In genomic region chr20:18057994-18058349, GRCh38 we compare ENCODE assay signal across 11 cellular contexts. TPM values are rescaled to one million over a fixed set of nuclear protein-coding genes. Genes with fewer than 3 reads are reported as not detected.
DNase-seq lines count a peak whose midpoint lies in the region; ATAC-seq, FAIRE-seq and TF ChIP-seq lines count a peak whose summit lies in the region.
"Had no signal": no experiment of that assay in that cellular context is flagged by ENCODE, and none has a peak within 500 bp of the region (broad histone marks: within the 10 kb centered on the region; RNA-seq: fewer than 3 reads in every experiment).

No MANE protein-coding gene starts in this region.

- TF ChIP-seq EP300 in HepG2 (IDR thresholded peaks at IDR 0.05; ENCODE audit: low read depth in 2 of 2, low read length in 2 of 2) (no peak), HepG2 (CRISPR knock-in tag; IDR thresholded peaks at IDR 0.05; ENCODE audit: borderline replicate concordance) (no peak)

- POLR2A ChIA-PET in activated naive CD8-positive, alpha-beta T cell treated with anti-CD3 and anti-CD28 coated beads, Interleukin-2, amount 10 ng/mL, durations not matched to agents 7 days and 5 days (lab: Charles Lee) = no interaction called here
- POLR2A ChIA-PET in HepG2 (lab: Yijun Ruan, JAX) = interaction anchor here (1.1 kb wide), 1 partner anchor 80 kb away, joined by 5 read pairs; the partner anchor contains the start of genes KAT14 and PET117

- no peak for FAIRE-seq in HepG2 (lab: Jason Lieb, UNC)

- H3K27me3 Mint-ChIP-seq in activated naive CD8-positive, alpha-beta T cell treated with anti-CD3 and anti-CD28 coated beads, Interleukin-2, amount 10 ng/mL, durations not matched to agents 7 days and 5 days = peaks cover 81% of the 10 kb centered on the region

- no peak overlapping the region for H2AFZ ChIP-seq in HepG2 (ENCODE audit: low read length)

- BruUV-seq in HepG2 (replicated peaks; lab: Mats Ljungman, UMichigan) = no TSS peak

- no peaks in the 10 kb centered on the region for H3K36me3 ChIP-seq in cardiac muscle cell
- H3K36me3 ChIP-seq in heart right ventricle = no peaks in the 10 kb centered on the region
- H3K36me3 ChIP-seq in HepG2 (replicated peaks in 1 of 2; ENCODE audit: control insufficient read depth in 1 of 2, insufficient read depth in 2 of 2, low read length in 2 of 2) = no peaks in the 10 kb centered on the region
- no peaks in the 10 kb centered on the region for H3K36me3 ChIP-seq in upper lobe of right lung
- H3K36me3 ChIP-seq: sigmoid colon had no signal

- TF ChIP-seq CTCF in cardiac muscle cell (IDR thresholded peaks at IDR 0.05; ENCODE audit: low read depth, low read length) (no peak), heart right ventricle (IDR thresholded peaks at IDR 0.05) (no peak), HepG2 (CRISPR knock-in tag; IDR thresholded peaks at IDR 0.05) (no peak), upper lobe of right lung (IDR thresholded peaks at IDR 0.05) (no peak)

- H4K20me1 ChIP-seq in HepG2 (ENCODE audit: insufficient read depth, low read length) = no peaks in the 10 kb centered on the region

- no peak for TF ChIP-seq RAD21 in HepG2 (CRISPR knock-in tag; IDR thresholded peaks at IDR 0.05)

- H3K9ac ChIP-seq in HepG2 (ENCODE audit: insufficient read depth, low read depth, low read length) = no peak overlapping the region

- H3K36me3 Mint-ChIP-seq in activated naive CD8-positive, alpha-beta T cell treated with anti-CD3 and anti-CD28 coated beads, Interleukin-2, amount 10 ng/mL, durations not matched to agents 7 days and 5 days = no peaks in the 10 kb centered on the region

- H3K4me3 ChIP-seq in cardiac muscle cell (peak overlapping the region; percentile 50), heart right ventricle (peak overlapping the region in 5 of 10 donors; percentile 19 to 51 (median 40)), HepG2 (replicated peaks in 1 of 3; ENCODE audit: insufficient read depth in 1 of 3, low read depth in 2 of 3, low read length in 3 of 3) (peak overlapping the region in 2 of 3 experiments; percentile 53 to 74; a peak in 5 of 6 replicates), upper lobe of right lung (peak overlapping the region; percentile 54)

- ATAC-seq in heart right ventricle (no peak), HepG2 (no peak), upper lobe of right lung (peak; percentile 11), HG03095 (IDR thresholded peaks at IDR 0.05; ENCODE audit: unreplicated experiment) (no peak)
- no peak for ATAC-seq in activated naive CD8-positive, alpha-beta T cell treated with anti-CD3 and anti-CD28 coated beads, Interleukin-2, amount 10 ng/mL, durations not matched to agents 7 days and 5 days (ENCODE audit: low read depth)
- ATAC-seq: stimulated activated naive B cell treated with anti-CD40 and anti-IgM and Interleukin-4, amounts not matched to agents 10 μg/mL and 1 μg/mL and 100 μg/mL, for 72 hours had no signal

- in situ Hi-C loops in HepG2 (cut with HindIII; ENCODE audit: extremely low pct_ligation_motif_present, low pct_unique_long_range_greater_than_20kb) = loop anchor here (25.0 kb wide), 1 partner anchor 204 kb away; no protein-coding TSS in a partner anchor

- no peaks in the 10 kb centered on the region for H3K9me3 ChIP-seq in cardiac muscle cell (ENCODE audit: low read depth)
- H3K9me3 ChIP-seq in heart right ventricle = no peaks in the 10 kb centered on the region
- H3K9me3 ChIP-seq in HepG2 (ENCODE audit: low read length) = no peaks in the 10 kb centered on the region
- no peaks in the 10 kb centered on the region for H3K9me3 ChIP-seq in upper lobe of right lung
- H3K9me3 ChIP-seq: sigmoid colon had no signal

- H3K27ac ChIP-seq in cardiac muscle cell (no peak overlapping the region), heart right ventricle (no peak overlapping the region), HepG2 (ENCODE audit: extremely low read length, insufficient read depth, low read length) (no peak overlapping the region), upper lobe of right lung (peak overlapping the region; percentile 36)

- H3K4me1 ChIP-seq in cardiac muscle cell (ENCODE audit: low read depth) (peaks cover 5% of the 10 kb centered on the region), heart right ventricle (peaks cover 0 to 30% (median 22%) of the 10 kb centered on the region in 9 donors), HepG2 (ENCODE audit: insufficient read depth, low read length) (peaks cover 34% of the 10 kb centered on the region), upper lobe of right lung (peaks cover 19% of the 10 kb centered on the region)

- 2 to 3% methylated on average over 14 of the region's 14 CpGs for WGBS in heart right ventricle, 2 donors
- 45% methylated on average over 14 of the region's 14 CpGs for WGBS in HepG2 (ENCODE audit: low lambda C conversion rate)

- H3K27me3 ChIP-seq in cardiac muscle cell = peaks cover 99% of the 10 kb centered on the region
- H3K27me3 ChIP-seq in heart right ventricle = peaks cover 31 to 100% (median 93%) of the 10 kb centered on the region in 7 donors
- peaks cover 29 to 92% of the 10 kb centered on the region in 2 experiments for H3K27me3 ChIP-seq in HepG2 (ENCODE audit: control insufficient read depth in 1 of 2, insufficient read depth in 2 of 2, low read length in 2 of 2)
- peaks cover 65% of the 10 kb centered on the region for H3K27me3 ChIP-seq in upper lobe of right lung

- H3K27ac Mint-ChIP-seq in activated naive CD8-positive, alpha-beta T cell treated with anti-CD3 and anti-CD28 coated beads, Interleukin-2, amount 10 ng/mL, durations not matched to agents 7 days and 5 days = no peak overlapping the region

- CTCF ChIA-PET in HepG2 (lab: Yijun Ruan, JAX; ENCODE audit: low intra/inter-chr PET ratio, low total read pairs) = no interaction called here

- DNase-seq in cardiac muscle cell (ENCODE audit: low read depth in 1 of 2, low spot score in 1 of 2) (no peak), heart right ventricle (no peak), HepG2 (ENCODE audit: low spot score) (no peak), upper lobe of right lung (no peak), COLO829 (ENCODE audit: low spot score) (no peak)
- no peak for DNase-seq in activated naive CD8-positive, alpha-beta T cell treated with anti-CD3 and anti-CD28 coated beads, Interleukin-2, amount 10 ng/mL, durations not matched to agents 7 days and 5 days
- DNase-seq in stimulated activated naive CD4-positive, alpha-beta T cell treated with Interleukin-2 at 50 U/mL for 16 hours (lab: John Stamatoyannopoulos, UW) = no peak
- DNase-seq: aorta; sigmoid colon; stimulated activated naive B cell treated with anti-CD40 and anti-IgM and Interleukin-4, amounts not matched to agents 10 μg/mL and 1 μg/mL and 100 μg/mL, for 72 hours had no signal

- no peak for TF ChIP-seq POLR2A in HepG2 (IDR thresholded peaks at IDR 0.05; ENCODE audit: insufficient read depth in 1 of 2, low read depth in 2 of 2, low read length in 2 of 2)

- H3K79me2 ChIP-seq in HepG2 (ENCODE audit: insufficient read depth, low read length) = no peaks in the 10 kb centered on the region

- H3K4me2 ChIP-seq in HepG2 (ENCODE audit: low read depth, low read length) = peak overlapping the region; percentile 81

- peak overlapping the region; percentile 64 for H3K4me3 Mint-ChIP-seq in activated naive CD8-positive, alpha-beta T cell treated with anti-CD3 and anti-CD28 coated beads, Interleukin-2, amount 10 ng/mL, durations not matched to agents 7 days and 5 days

- intact Hi-C loops in heart right ventricle (cut with DNase I) = no loop called here
- intact Hi-C loops in HepG2 (cut with micrococcal nuclease; ENCODE audit: unreplicated experiment) = no loop called here
- intact Hi-C loops in upper lobe of right lung (cut with DNase I) = no loop called here

- peaks cover 6% of the 10 kb centered on the region for H3K4me1 Mint-ChIP-seq in activated naive CD8-positive, alpha-beta T cell treated with anti-CD3 and anti-CD28 coated beads, Interleukin-2, amount 10 ng/mL, durations not matched to agents 7 days and 5 days

- H3K9me3 Mint-ChIP-seq in activated naive CD8-positive, alpha-beta T cell treated with anti-CD3 and anti-CD28 coated beads, Interleukin-2, amount 10 ng/mL, durations not matched to agents 7 days and 5 days = no peaks in the 10 kb centered on the region
- H3K9me3 Mint-ChIP-seq: stimulated activated naive B cell treated with anti-CD40 and anti-IgM and Interleukin-4, amounts not matched to agents 10 μg/mL and 1 μg/mL and 100 μg/mL, for 72 hours had no signal

TF ChIP-seq in HepG2, 621 proteins besides CTCF, POLR2A, EP300 and RAD21 (continues in another document):
- TF ChIP-seq TGIF2 (CRISPR knock-in tag; IDR thresholded peaks at IDR 0.05) (no peak), POLR2AphosphoS2 (IDR thresholded peaks at IDR 0.05; ENCODE audit: low read depth, low read length) (no peak), NFKB2 (CRISPR knock-in tag; IDR thresholded peaks at IDR 0.05; ENCODE audit: borderline replicate concordance) (0 out of 2 replicates have a peak, but pooled peaks have one; percentile 6)

RNA-seq across cellular contexts. Expression of gene OVOL2, which starts 0.3 kb away (rescaled TPM):
- 0.24 and 0.25 TPM in 2 replicates for total RNA-seq in cardiac muscle cell
- polyA plus RNA-seq in cardiac muscle cell = not detected in 2 replicates
- total RNA-seq in heart right ventricle = not detected
- not detected for polyA plus RNA-seq in heart right ventricle
- not detected for total RNA-seq in activated naive CD8-positive, alpha-beta T cell treated with anti-CD3 and anti-CD28 coated beads, Interleukin-2, amount 10 ng/mL, durations not matched to agents 7 days and 5 days
- total RNA-seq in HepG2 (2016; rRNA removed; fragmentation: Illumina TruSeq; extraction: Trizol) = 0.21 and 0.31 TPM in 2 replicates
- total RNA-seq in HepG2 (2016; cell fraction: cytosol; rRNA removed; fragmentation: Illumina TruSeq; extraction: Trizol; ENCODE audit: low read depth) = not detected in 2 replicates
- 0.12 and 0.24 TPM in 2 replicates for total RNA-seq in HepG2 (2016; cell fraction: insoluble cytoplasmic fraction; rRNA removed; fragmentation: Illumina TruSeq; extraction: Trizol)
- total RNA-seq in HepG2 (2016; cell fraction: membrane; rRNA removed; fragmentation: Illumina TruSeq; extraction: Trizol) = 0.19 and 0.28 TPM in 2 replicates
- 0.56 TPM in 1 of 2 replicates, not detected in the other for total RNA-seq in HepG2 (2016; cell fraction: nucleus; rRNA removed; fragmentation: Illumina TruSeq; extraction: Trizol)
- 0.10 and 0.20 TPM in 2 replicates for polyA plus RNA-seq in HepG2 (2011; rRNA removed)
- polyA plus RNA-seq in HepG2 (2011; cell fraction: cytosol; rRNA removed) = 0.07 and 0.13 TPM in 2 replicates
- polyA plus RNA-seq in HepG2 (2011; cell fraction: nucleus; rRNA removed) = not detected in 2 replicates
- polyA plus RNA-seq in HepG2 (2012) = 0.09 TPM in 1 of 2 replicates, not detected in the other
- 0.27 and 0.28 TPM in 2 replicates for polyA plus RNA-seq in HepG2 (2016; cell fraction: cytosol; fragmentation: Illumina TruSeq; extraction: Trizol; ENCODE audit: low read depth)
- 0.20 and 0.25 TPM in 2 replicates for polyA plus RNA-seq in HepG2 (2016; cell fraction: insoluble cytoplasmic fraction; fragmentation: Illumina TruSeq; extraction: Trizol; ENCODE audit: low read depth)
- 0.19 and 0.22 TPM in 2 replicates for polyA plus RNA-seq in HepG2 (2016; cell fraction: membrane; fragmentation: Illumina TruSeq; extraction: Trizol; ENCODE audit: low read depth)
- not detected in 2 replicates for polyA plus RNA-seq in HepG2 (2016; cell fraction: nucleus; fragmentation: Illumina TruSeq; extraction: Trizol; ENCODE audit: insufficient read depth, low read depth)
- polyA minus RNA-seq in HepG2 (2011; rRNA and poly(A)+ RNA removed; ENCODE audit: low replicate concordance) = 0.16 TPM in 1 of 2 replicates, not detected in the other
- polyA minus RNA-seq in HepG2 (2011; cell fraction: cytosol; rRNA and poly(A)+ RNA removed) = not detected in 2 replicates
- not detected in 2 replicates for polyA minus RNA-seq in HepG2 (2011; cell fraction: nucleus; rRNA and poly(A)+ RNA removed)
- 6.7 TPM for total RNA-seq in upper lobe of right lung
- total RNA-seq: aorta, sigmoid colon had no signal
